ENCODE assay signal across 12 cellular contexts in the genomic region with DNA sequence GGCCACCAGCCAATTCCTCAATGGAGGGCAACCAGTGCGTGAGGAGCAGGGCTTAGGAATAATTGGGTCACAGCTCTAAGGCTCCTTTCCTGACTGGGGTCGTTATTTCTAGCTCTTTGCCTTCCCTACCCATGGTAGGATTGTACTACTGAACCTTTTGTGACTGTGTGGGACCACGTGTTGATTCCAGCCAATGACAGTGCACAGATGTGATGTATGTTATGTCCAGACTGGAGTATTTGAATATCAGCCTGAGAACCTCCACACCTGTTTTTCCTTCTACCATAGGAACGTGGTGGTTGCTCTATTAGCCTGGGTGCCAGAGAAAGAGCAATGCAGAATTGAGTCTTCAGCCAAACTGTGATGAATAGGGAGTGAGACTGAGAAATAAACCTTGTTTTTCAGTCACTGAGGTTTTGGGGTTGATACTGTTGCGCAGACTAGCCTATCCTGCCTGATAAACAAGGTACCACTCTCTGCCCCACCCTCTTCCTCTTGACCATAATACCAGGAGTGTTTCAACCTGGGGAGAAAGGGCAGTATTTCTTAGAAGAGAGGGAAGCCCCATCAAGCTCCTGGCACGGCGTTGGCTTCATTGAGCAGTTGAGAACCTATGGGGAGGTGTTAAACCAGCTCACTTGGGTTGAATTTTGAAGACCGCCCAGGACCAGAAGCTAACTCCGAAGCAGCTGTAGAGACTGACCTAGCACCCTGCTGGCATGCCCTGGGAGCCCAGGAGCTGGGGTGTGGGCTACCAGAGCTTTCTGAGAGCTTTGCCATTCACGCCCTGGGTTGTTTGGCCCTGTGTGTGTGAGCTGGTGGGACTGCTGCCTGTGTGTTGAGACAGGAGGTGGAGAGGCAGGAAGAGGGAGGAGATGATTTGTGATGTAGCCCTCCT.
DNase-seq lines count a peak whose midpoint lies in the region; ATAC-seq and TF ChIP-seq lines count a peak whose summit lies in the region.
"Had no signal": no experiment of that assay in that cellular context is flagged by ENCODE, and none has a peak within 500 bp of the region (broad histone marks: within the 10 kb centered on the region; RNA-seq: fewer than 3 reads in every experiment).

No MANE protein-coding gene starts in this region.

- ATAC-seq in CD4-positive, CD25-positive, alpha-beta regulatory T cell (ENCODE audit: low read depth in 2 of 2): peak; percentile 39 to 59
- no peak for ATAC-seq in HG03460 (IDR thresholded peaks at IDR 0.05; ENCODE audit: unreplicated experiment)
- no peak for ATAC-seq in HG02588 (IDR thresholded peaks at IDR 0.05; ENCODE audit: unreplicated experiment)
- ATAC-seq: body of pancreas had no signal

- no peaks in the 10 kb centered on the region for H3K27me3 ChIP-seq in CD4-positive, CD25-positive, alpha-beta regulatory T cell (ENCODE audit: control insufficient read depth, insufficient read depth, low read length)
- H3K27me3 ChIP-seq in tibial nerve: no peaks in the 10 kb centered on the region
- H3K27me3 ChIP-seq: BLaER1, body of pancreas had no signal

- H3K4me3 ChIP-seq in CD4-positive, CD25-positive, alpha-beta regulatory T cell (ENCODE audit: low read depth, low read length): peak overlapping the region; percentile 66
- no peak overlapping the region for H3K4me3 ChIP-seq in Jurkat, Clone E6-1 (ENCODE audit: low read length)
- no peak overlapping the region for H3K4me3 ChIP-seq in tibial nerve
- H3K4me3 ChIP-seq: BLaER1, body of pancreas had no signal

- H3K27ac Mint-ChIP-seq in CD4-positive, CD25-positive, alpha-beta regulatory T cell: peak overlapping the region; percentile 92 to 97 (median 94)
- peak overlapping the region; percentile 82 to 97 (median 94) for H3K27ac Mint-ChIP-seq in immature natural killer cell

- 86 to 94% methylated on average over 10 of the region's 10 CpGs for WGBS in tibial nerve, 2 donors

- peak overlapping the region; percentile 78 for H3K27ac ChIP-seq in CD4-positive, CD25-positive, alpha-beta regulatory T cell (ENCODE audit: insufficient read depth, low read length, poor library complexity, severe bottlenecking)
- no peak overlapping the region for H3K27ac ChIP-seq in tibial nerve
- H3K27ac ChIP-seq: BLaER1, body of pancreas had no signal

- peak overlapping the region in 3 of 4 donors; percentile 72 to 79 (median 78) for H3K4me3 Mint-ChIP-seq in CD4-positive, CD25-positive, alpha-beta regulatory T cell
- peak overlapping the region; percentile 64 to 79 (median 73) for H3K4me3 Mint-ChIP-seq in immature natural killer cell

- no peaks in the 10 kb centered on the region for H3K9me3 Mint-ChIP-seq in CD4-positive, CD25-positive, alpha-beta regulatory T cell
- H3K9me3 Mint-ChIP-seq in immature natural killer cell: no peaks in the 10 kb centered on the region

- TF ChIP-seq EP300 in tibial nerve (IDR thresholded peaks at IDR 0.05): no peak

- H3K4me1 Mint-ChIP-seq in CD4-positive, CD25-positive, alpha-beta regulatory T cell: peaks cover 9 to 84% (median 67%) of the 10 kb centered on the region in 4 donors
- H3K4me1 Mint-ChIP-seq in immature natural killer cell: peaks cover 78 to 79% of the 10 kb centered on the region in 2 donors

- intact Hi-C loops in head of caudate nucleus (cut with DNase I): no loop called here

- DNase-seq in CD4-positive, CD25-positive, alpha-beta regulatory T cell: peak in 2 of 3 donors; percentile 49 to 89
- DNase-seq in Jurkat, Clone E6-1 (ENCODE audit: low read depth, low spot score): peak; percentile 40
- DNase-seq in activated CD8-positive, alpha-beta memory T cell treated with anti-CD3 and anti-CD28 coated beads, Interleukin-2, amount 50 U/mL, for 48 hours: peak; percentile 75
- DNase-seq in immature natural killer cell (peak; percentile 55 to 67 (median 60)), head of caudate nucleus (no peak), tibial nerve (ENCODE audit: low spot score in 2 of 2) (no peak)
- DNase-seq: body of pancreas, NCI-H1417, NCI-H524 treated with DMSO at 0.1 percent for 48 hours had no signal

- no peaks in the 10 kb centered on the region for H3K36me3 ChIP-seq in CD4-positive, CD25-positive, alpha-beta regulatory T cell (ENCODE audit: control insufficient read depth, insufficient read depth, low read length)
- no peaks in the 10 kb centered on the region for H3K36me3 ChIP-seq in tibial nerve
- H3K36me3 ChIP-seq: BLaER1 had no signal

- H3K4me1 ChIP-seq in CD4-positive, CD25-positive, alpha-beta regulatory T cell (ENCODE audit: control insufficient read depth, insufficient read depth, low read length, poor library complexity, severe bottlenecking): peaks cover 62% of the 10 kb centered on the region
- H3K4me1 ChIP-seq in tibial nerve: no peaks in the 10 kb centered on the region
- H3K4me1 ChIP-seq: BLaER1 had no signal

- no peak for TF ChIP-seq POLR2A in tibial nerve (IDR thresholded peaks at IDR 0.05)

- H3K9me3 ChIP-seq in CD4-positive, CD25-positive, alpha-beta regulatory T cell (ENCODE audit: control insufficient read depth in 2 of 2, low read length in 2 of 2): no peaks in the 10 kb centered on the region
- H3K9me3 ChIP-seq in tibial nerve: no peaks in the 10 kb centered on the region
- H3K9me3 ChIP-seq: BLaER1, body of pancreas had no signal

- peaks cover 6% of the 10 kb centered on the region for H3K27me3 Mint-ChIP-seq in CD4-positive, CD25-positive, alpha-beta regulatory T cell
- H3K27me3 Mint-ChIP-seq in immature natural killer cell (ENCODE audit: low read depth in 3 of 3): peaks cover 0 to 4% (median 0%) of the 10 kb centered on the region in 3 donors

- no peaks in the 10 kb centered on the region for H3K36me3 Mint-ChIP-seq in CD4-positive, CD25-positive, alpha-beta regulatory T cell
- no peaks in the 10 kb centered on the region for H3K36me3 Mint-ChIP-seq in immature natural killer cell

- TF ChIP-seq CTCF in tibial nerve (IDR thresholded peaks at IDR 0.05): no peak

Comparison
In these comparisons a context has a peak if more than half of its experiments do, and no peak if none do; other contexts are left out.
1. ATAC-seq: peak in CD4-positive, CD25-positive, alpha-beta regulatory T cell (2 of 2); none in HG03460 (single experiment) and HG02588 (single experiment).
2. DNase-seq: peak in CD4-positive, CD25-positive, alpha-beta regulatory T cell (2 of 3), Jurkat, Clone E6-1 (single experiment), activated CD8-positive, alpha-beta memory T cell treated with anti-CD3 and anti-CD28 coated beads, Interleukin-2, amount 50 U/mL, for 48 hours (single experiment) and immature natural killer cell (3 of 3); none in head of caudate nucleus (0 of 42) and tibial nerve (0 of 2).